In the genomic region with DNA sequence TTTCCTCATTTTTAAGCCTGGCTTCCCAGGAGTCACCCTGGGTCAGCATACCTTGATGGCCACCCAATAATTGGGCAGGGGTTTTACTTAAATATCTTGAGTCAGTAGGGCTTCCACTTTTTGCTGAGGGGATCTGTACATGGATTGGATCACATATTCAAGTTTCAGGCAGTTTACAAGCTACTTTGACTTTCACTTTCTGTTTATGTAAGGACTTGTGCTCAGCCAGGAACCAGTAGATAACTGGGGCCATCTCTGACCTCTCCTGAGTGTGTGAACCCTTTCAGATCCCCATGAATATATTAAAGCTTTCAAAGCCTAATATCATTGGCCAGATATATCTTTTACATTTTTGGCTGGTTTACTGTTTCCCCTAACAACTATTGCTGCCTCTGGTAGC, we compare ENCODE assay signal across 11 cellular contexts. TPM values are rescaled to one million over a fixed set of nuclear protein-coding genes. Genes with fewer than 3 reads are reported as not detected.
DNase-seq lines count a peak whose midpoint lies in the region; ATAC-seq and TF ChIP-seq lines count a peak whose summit lies in the region.
"Had no signal": no experiment of that assay in that cellular context is flagged by ENCODE, and none has a peak within 500 bp of the region (broad histone marks: within the 10 kb centered on the region; RNA-seq: fewer than 3 reads in every experiment).

No MANE protein-coding gene starts in this region.

- no peak for TF ChIP-seq EP300 in tibial nerve (IDR thresholded peaks at IDR 0.05)

- peak; percentile 88 for ATAC-seq in GM21447 (IDR thresholded peaks at IDR 0.05; ENCODE audit: unreplicated experiment)
- ATAC-seq in HG03354 (IDR thresholded peaks at IDR 0.05; ENCODE audit: poor library complexity, severe bottlenecking, unreplicated experiment) = peak; percentile 78
- ATAC-seq in activated T-helper 17 cell treated with anti-CD3 and anti-CD28 coated beads, Interleukin-2, amount 50 U/mL, for 72 hours (replicated peaks) = no peak
- ATAC-seq: foreskin keratinocyte had no signal

- no peak for TF ChIP-seq POLR2A in tibial nerve (IDR thresholded peaks at IDR 0.05)

- peaks cover 6% of the 10 kb centered on the region for H3K9me3 Mint-ChIP-seq in activated T-helper 17 cell treated with anti-CD3 and anti-CD28 coated beads, Interleukin-2, amount 50 U/mL, for 72 hours
- H3K9me3 Mint-ChIP-seq in Caco-2 (ENCODE audit: unreplicated experiment) = no peaks in the 10 kb centered on the region
- H3K9me3 Mint-ChIP-seq in activated CD4-positive, alpha-beta memory T cell treated with anti-CD3 and anti-CD28 coated beads, Interleukin-2, amount 10 ng/mL, durations not matched to agents 7 days and 5 days = no peaks in the 10 kb centered on the region

- CTCF ChIA-PET in Caco-2 (lab: Charles Lee) = no interaction called here
- CTCF ChIA-PET in activated CD4-positive, alpha-beta memory T cell treated with anti-CD3 and anti-CD28 coated beads, Interleukin-2, amount 10 ng/mL, durations not matched to agents 7 days and 5 days (lab: Charles Lee) = no interaction called here

- no peaks in the 10 kb centered on the region for H3K4me1 ChIP-seq in Caco-2
- no peaks in the 10 kb centered on the region for H3K4me1 ChIP-seq in tibial nerve

- peak overlapping the region; percentile 13 for H3K4me3 Mint-ChIP-seq in activated T-helper 17 cell treated with anti-CD3 and anti-CD28 coated beads, Interleukin-2, amount 50 U/mL, for 72 hours
- no peak overlapping the region for H3K4me3 Mint-ChIP-seq in Caco-2 (ENCODE audit: unreplicated experiment)
- H3K4me3 Mint-ChIP-seq in activated CD4-positive, alpha-beta memory T cell treated with anti-CD3 and anti-CD28 coated beads, Interleukin-2, amount 10 ng/mL, durations not matched to agents 7 days and 5 days = no peak overlapping the region

- H3K4me1 Mint-ChIP-seq in activated T-helper 17 cell treated with anti-CD3 and anti-CD28 coated beads, Interleukin-2, amount 50 U/mL, for 72 hours = no peaks in the 10 kb centered on the region
- H3K4me1 Mint-ChIP-seq in Caco-2 (ENCODE audit: low read depth, unreplicated experiment) = no peaks in the 10 kb centered on the region
- no peaks in the 10 kb centered on the region for H3K4me1 Mint-ChIP-seq in activated CD4-positive, alpha-beta memory T cell treated with anti-CD3 and anti-CD28 coated beads, Interleukin-2, amount 10 ng/mL, durations not matched to agents 7 days and 5 days

- peak; percentile 13 for DNase-seq in GM13977 (ENCODE audit: low spot score)
- DNase-seq in Caco-2 = no peak
- no peak for DNase-seq in tibial nerve (ENCODE audit: low spot score in 2 of 2)
- no peak for DNase-seq in activated CD4-positive, alpha-beta T cell treated with anti-CD3 and anti-CD28 coated beads for 48 hours
- no peak for DNase-seq in activated CD4-positive, alpha-beta memory T cell treated with anti-CD3 and anti-CD28 coated beads, Interleukin-2, amount 10 ng/mL, durations not matched to agents 7 days and 5 days
- DNase-seq: foreskin keratinocyte, NCI-H2171, posterior cingulate gyrus had no signal

- no peaks in the 10 kb centered on the region for H3K36me3 Mint-ChIP-seq in activated T-helper 17 cell treated with anti-CD3 and anti-CD28 coated beads, Interleukin-2, amount 50 U/mL, for 72 hours (ENCODE audit: low read depth)
- no peaks in the 10 kb centered on the region for H3K36me3 Mint-ChIP-seq in Caco-2 (ENCODE audit: insufficient read depth, unreplicated experiment)
- H3K36me3 Mint-ChIP-seq in activated CD4-positive, alpha-beta memory T cell treated with anti-CD3 and anti-CD28 coated beads, Interleukin-2, amount 10 ng/mL, durations not matched to agents 7 days and 5 days (ENCODE audit: low read depth) = no peaks in the 10 kb centered on the region

- TF ChIP-seq CTCF in GM13977 (IDR thresholded peaks at IDR 0.05; ENCODE audit: extremely low read depth, insufficient read depth, missing control alignments) (no peak), Caco-2 (IDR thresholded peaks at IDR 0.05; ENCODE audit: insufficient read depth in 1 of 2, low read depth in 1 of 2, low read length in 1 of 2, severe bottlenecking in 1 of 2, unreplicated experiment in 1 of 2) (no peak), tibial nerve (IDR thresholded peaks at IDR 0.05) (no peak)

- H3K9me3 ChIP-seq in Caco-2 (no peaks in the 10 kb centered on the region), tibial nerve (no peaks in the 10 kb centered on the region)

- intact Hi-C loops in Caco-2 (cut with micrococcal nuclease; ENCODE audit: unreplicated experiment) = loop anchor here (5.0 kb wide), 1 partner anchor 109 kb away; no protein-coding TSS in a partner anchor

- no TSS peak for BruUV-seq in Caco-2 (replicated peaks; lab: Mats Ljungman, UMichigan)

- H3K27me3 Mint-ChIP-seq in activated T-helper 17 cell treated with anti-CD3 and anti-CD28 coated beads, Interleukin-2, amount 50 U/mL, for 72 hours = peaks cover 4% of the 10 kb centered on the region
- no peaks in the 10 kb centered on the region for H3K27me3 Mint-ChIP-seq in Caco-2 (ENCODE audit: insufficient read depth, unreplicated experiment)
- H3K27me3 Mint-ChIP-seq in activated CD4-positive, alpha-beta memory T cell treated with anti-CD3 and anti-CD28 coated beads, Interleukin-2, amount 10 ng/mL, durations not matched to agents 7 days and 5 days = no peaks in the 10 kb centered on the region

- POLR2A ChIA-PET in Caco-2 (lab: Charles Lee) = no interaction called here
- POLR2A ChIA-PET in activated CD4-positive, alpha-beta memory T cell treated with anti-CD3 and anti-CD28 coated beads, Interleukin-2, amount 10 ng/mL, durations not matched to agents 7 days and 5 days (lab: Charles Lee) = no interaction called here

- H3K27ac Mint-ChIP-seq in activated T-helper 17 cell treated with anti-CD3 and anti-CD28 coated beads, Interleukin-2, amount 50 U/mL, for 72 hours = no peak overlapping the region
- H3K27ac Mint-ChIP-seq in Caco-2 (ENCODE audit: unreplicated experiment) = no peak overlapping the region
- no peak overlapping the region for H3K27ac Mint-ChIP-seq in activated CD4-positive, alpha-beta memory T cell treated with anti-CD3 and anti-CD28 coated beads, Interleukin-2, amount 10 ng/mL, durations not matched to agents 7 days and 5 days

- H3K27ac ChIP-seq in tibial nerve = no peak overlapping the region
- H3K27ac ChIP-seq: foreskin keratinocyte had no signal

- H3K4me3 ChIP-seq in Caco-2 (ENCODE audit: low read depth, low read length) (no peak overlapping the region), tibial nerve (no peak overlapping the region)

- no peaks in the 10 kb centered on the region for H3K27me3 ChIP-seq in Caco-2 (replicated peaks; ENCODE audit: control insufficient read depth, insufficient read depth, low read length)
- no peaks in the 10 kb centered on the region for H3K27me3 ChIP-seq in tibial nerve
- H3K27me3 ChIP-seq: foreskin keratinocyte had no signal

- H3K36me3 ChIP-seq in Caco-2 (ENCODE audit: control insufficient read depth, insufficient read depth, low read length) = no peaks in the 10 kb centered on the region
- no peaks in the 10 kb centered on the region for H3K36me3 ChIP-seq in tibial nerve

- in situ Hi-C loops in GM13977 (cut with MboI; ENCODE audit: low pct_unique_long_range_greater_than_20kb, low sequenced_read_pairs, unreplicated experiment) = no loop called here

RNA-seq across cellular contexts. Expression of a gene that starts 45.1 kb away (rescaled TPM):
- not detected for total RNA-seq in activated T-helper 17 cell treated with anti-CD3 and anti-CD28 coated beads, Interleukin-2, amount 50 U/mL, for 72 hours
- total RNA-seq in Caco-2 (2022) = not detected in 2 replicates
- total RNA-seq in tibial nerve = not detected
- total RNA-seq in activated CD4-positive, alpha-beta memory T cell treated with anti-CD3 and anti-CD28 coated beads, Interleukin-2, amount 10 ng/mL, durations not matched to agents 7 days and 5 days = not detected
- total RNA-seq: foreskin keratinocyte had no signal
